Comparison of ENCODE assay signal across 1 cellular context in genomic region chr2:46564811-46565241, GRCh38.
TF ChIP-seq lines count a peak whose summit lies in the region.

No MANE protein-coding gene starts in this region.

TF ChIP-seq in HepG2, 621 proteins besides CTCF, POLR2A, EP300 and RAD21:
- TF ChIP-seq ARHGAP35 (CRISPR knock-in tag; IDR thresholded peaks at IDR 0.05; ENCODE audit: borderline replicate concordance) (no peak), ZNF780A (CRISPR knock-in tag; IDR thresholded peaks at IDR 0.05) (0 out of 2 replicates have a peak, but pooled peaks have one; percentile 7)
